In the genomic region with DNA sequence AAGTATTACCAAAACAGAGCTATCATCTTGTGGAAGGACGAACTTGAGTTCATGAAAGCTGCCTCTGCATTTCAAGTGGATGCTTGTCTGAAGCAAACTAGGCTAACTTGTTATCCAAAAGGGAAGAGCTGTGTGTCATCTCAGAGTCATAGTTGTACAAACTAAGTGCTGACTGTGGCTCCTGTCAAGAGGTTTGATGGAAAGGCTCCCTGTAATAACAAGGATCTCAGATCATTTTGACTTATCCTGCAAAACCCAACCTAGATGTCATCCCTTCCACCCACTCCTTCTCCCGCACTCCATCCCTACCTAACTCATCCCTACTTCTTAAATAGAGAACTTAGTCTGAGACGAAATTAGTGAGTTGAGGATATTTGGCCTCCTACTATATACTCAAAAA, we compare ENCODE assay signal across 17 cellular contexts.
"Had no signal": no experiment of that assay in that cellular context is flagged by ENCODE, and none has a peak within 500 bp of the region (broad histone marks: within the 10 kb centered on the region; RNA-seq: fewer than 3 reads in every experiment).

No MANE protein-coding gene starts in this region.

- H3K4me3 Mint-ChIP-seq: activated B cell treated with CpG ODN at 0.5 μM for 24 hours; activated CD4-positive, alpha-beta T cell treated with anti-CD3 and anti-CD28 coated beads, Interleukin-2, amount 10 ng/mL, durations not matched to agents 7 days and 5 days; activated T-helper 17 cell treated with anti-CD3 and anti-CD28 coated beads, Interleukin-2, amount 50 U/mL, for 72 hours; central memory CD8-positive, alpha-beta T cell; nephron progenitor cell; T-helper 17 cell had no signal

- H3K27me3 Mint-ChIP-seq: activated B cell treated with CpG ODN at 0.5 μM for 24 hours; activated CD4-positive, alpha-beta T cell treated with anti-CD3 and anti-CD28 coated beads, Interleukin-2, amount 10 ng/mL, durations not matched to agents 7 days and 5 days; activated T-helper 17 cell treated with anti-CD3 and anti-CD28 coated beads, Interleukin-2, amount 50 U/mL, for 72 hours; central memory CD8-positive, alpha-beta T cell; T-helper 17 cell had no signal

- H3K4me1 ChIP-seq: adrenal gland, left lung, suprapubic skin, upper lobe of right lung had no signal

- H3K27ac Mint-ChIP-seq: activated B cell treated with CpG ODN at 0.5 μM for 24 hours; activated CD4-positive, alpha-beta T cell treated with anti-CD3 and anti-CD28 coated beads, Interleukin-2, amount 10 ng/mL, durations not matched to agents 7 days and 5 days; activated T-helper 17 cell treated with anti-CD3 and anti-CD28 coated beads, Interleukin-2, amount 50 U/mL, for 72 hours; nephron progenitor cell; T-helper 17 cell had no signal

- H3K27ac ChIP-seq: adrenal gland, left lung, suprapubic skin, upper lobe of right lung had no signal

- H3K4me1 Mint-ChIP-seq: activated B cell treated with CpG ODN at 0.5 μM for 24 hours; activated CD4-positive, alpha-beta T cell treated with anti-CD3 and anti-CD28 coated beads, Interleukin-2, amount 10 ng/mL, durations not matched to agents 7 days and 5 days; activated T-helper 17 cell treated with anti-CD3 and anti-CD28 coated beads, Interleukin-2, amount 50 U/mL, for 72 hours; central memory CD8-positive, alpha-beta T cell had no signal

- H3K9me3 Mint-ChIP-seq: activated B cell treated with CpG ODN at 0.5 μM for 24 hours; activated CD4-positive, alpha-beta T cell treated with anti-CD3 and anti-CD28 coated beads, Interleukin-2, amount 10 ng/mL, durations not matched to agents 7 days and 5 days; activated T-helper 17 cell treated with anti-CD3 and anti-CD28 coated beads, Interleukin-2, amount 50 U/mL, for 72 hours; central memory CD8-positive, alpha-beta T cell; nephron progenitor cell had no signal

- H3K27me3 ChIP-seq: adrenal gland, left lung, suprapubic skin, upper lobe of right lung had no signal

- H3K36me3 ChIP-seq: adrenal gland, left lung had no signal

- H3K4me3 ChIP-seq: adrenal gland, left lung, suprapubic skin, upper lobe of right lung had no signal

- DNase-seq: activated B cell treated with CpG ODN at 0.5 μM for 24 hours; activated CD4-positive, alpha-beta T cell treated with anti-CD3 and anti-CD28 coated beads, Interleukin-2, amount 10 ng/mL, durations not matched to agents 7 days and 5 days; activated CD8-positive, alpha-beta memory T cell treated with anti-CD3 and anti-CD28 coated beads for 24 hours; activated naive CD4-positive, alpha-beta T cell treated with anti-CD3 and anti-CD28 coated beads, Interleukin-2, amount 50 U/mL, for 16 hours; adrenal gland; effector memory CD4-positive, alpha-beta T cell; glutamatergic neuron; left lung; mesendoderm; nephron progenitor cell; stimulated activated CD4-positive, alpha-beta T cell treated with anti-CD3 and anti-CD28 coated beads, Interleukin-2, amount 100 ng/mL, for 48 hours; stimulated activated naive CD4-positive, alpha-beta T cell treated with Interleukin-2 at 50 U/mL for 16 hours; T-helper 17 cell; upper lobe of right lung had no signal

- ATAC-seq: activated T-helper 17 cell treated with anti-CD3 and anti-CD28 coated beads, Interleukin-2, amount 50 U/mL, for 72 hours; left lung; T-helper 17 cell; upper lobe of right lung had no signal

- H3K9me3 ChIP-seq: adrenal gland, left lung, suprapubic skin, upper lobe of right lung had no signal
